ENCODE assay signal across 14 cellular contexts in genomic region chr15:97875025-97875512, GRCh38.
DNase-seq lines count a peak whose midpoint lies in the region; ATAC-seq and TF ChIP-seq lines count a peak whose summit lies in the region.
"Had no signal": no experiment of that assay in that cellular context is flagged by ENCODE, and none has a peak within 500 bp of the region (broad histone marks: within the 10 kb centered on the region; RNA-seq: fewer than 3 reads in every experiment).

No MANE protein-coding gene starts in this region.

- no peaks in the 10 kb centered on the region for H3K4me1 Mint-ChIP-seq in CD8-positive, alpha-beta memory T cell
- H3K4me1 Mint-ChIP-seq in natural killer cell treated with Interleukin-12 subunit alpha and Interleukin-12 subunit beta and Interleukin-15 and Interleukin-18, amount 100 ng/mL, for 72 hours (ENCODE audit: low read depth in 2 of 2): no peaks in the 10 kb centered on the region

- H3K4me1 ChIP-seq in CD8-positive, alpha-beta memory T cell (ENCODE audit: insufficient read depth, low read length): no peaks in the 10 kb centered on the region
- no peaks in the 10 kb centered on the region for H3K4me1 ChIP-seq in NT2/D1 (ENCODE audit: insufficient read depth, insufficient read length)
- H3K4me1 ChIP-seq: HAP-1 had no signal

- H3K9me3 Mint-ChIP-seq in CD8-positive, alpha-beta memory T cell: peaks cover 2 to 8% (median 6%) of the 10 kb centered on the region in 5 donors
- H3K9me3 Mint-ChIP-seq in natural killer cell treated with Interleukin-12 subunit alpha and Interleukin-12 subunit beta and Interleukin-15 and Interleukin-18, amount 100 ng/mL, for 72 hours: no peaks in the 10 kb centered on the region

- TF ChIP-seq CTCF in fibroblast of villous mesenchyme (IDR thresholded peaks at IDR 0.05; ENCODE audit: insufficient read depth, low read depth, low read length): no peak

- DNase-seq in CD8-positive, alpha-beta memory T cell: no peak
- DNase-seq in NT2/D1 (ENCODE audit: low read depth, low spot score): no peak
- DNase-seq in fibroblast of villous mesenchyme (ENCODE audit: low read depth): no peak
- no peak for DNase-seq in natural killer cell treated with Interleukin-12 subunit alpha and Interleukin-12 subunit beta and Interleukin-15 and Interleukin-18, amount 100 ng/mL, for 72 hours (ENCODE audit: low spot score)
- DNase-seq in mesenteric fat pad (ENCODE audit: low spot score): no peak
- DNase-seq in DMS79 treated with DMSO at 0.1 percent for 48 hours (lab: John Stamatoyannopoulos, UW): no peak
- DNase-seq: activated gamma-delta T cell treated with Interleukin-2 at 50 U/mL for 16 hours, C1 segment of cervical spinal cord, IMR-90, NCI-H2107, NCI-H526 treated with DMSO at 0.1 percent for 48 hours had no signal

- POLR2A ChIA-PET in CD8-positive, alpha-beta memory T cell (lab: Charles Lee): no interaction called here

- H3K4me3 Mint-ChIP-seq in CD8-positive, alpha-beta memory T cell: no peak overlapping the region
- H3K4me3 Mint-ChIP-seq in natural killer cell treated with Interleukin-12 subunit alpha and Interleukin-12 subunit beta and Interleukin-15 and Interleukin-18, amount 100 ng/mL, for 72 hours: peak overlapping the region; percentile 62

- peak overlapping the region; percentile 14 for H3K9ac ChIP-seq in NT2/D1 (ENCODE audit: insufficient read length, low read depth)

- H3K36me3 ChIP-seq in CD8-positive, alpha-beta memory T cell (ENCODE audit: insufficient read depth, low read length): no peaks in the 10 kb centered on the region
- H3K36me3 ChIP-seq in NT2/D1 (ENCODE audit: insufficient read depth, insufficient read length, low read length): no peaks in the 10 kb centered on the region
- H3K36me3 ChIP-seq: HAP-1 had no signal

- CTCF ChIA-PET in CD8-positive, alpha-beta memory T cell (lab: Charles Lee): no interaction called here

- no peaks in the 10 kb centered on the region for H3K9me3 ChIP-seq in CD8-positive, alpha-beta memory T cell (ENCODE audit: low read length)
- H3K9me3 ChIP-seq in NT2/D1 (ENCODE audit: insufficient read depth, low read length): peaks cover 7% of the 10 kb centered on the region; the same call in 1 of the 2 replicates
- H3K9me3 ChIP-seq: HAP-1 had no signal

- H3K27ac Mint-ChIP-seq in CD8-positive, alpha-beta memory T cell: no peak overlapping the region
- H3K27ac Mint-ChIP-seq in natural killer cell treated with Interleukin-12 subunit alpha and Interleukin-12 subunit beta and Interleukin-15 and Interleukin-18, amount 100 ng/mL, for 72 hours: no peak overlapping the region

- no peaks in the 10 kb centered on the region for H3K27me3 ChIP-seq in CD8-positive, alpha-beta memory T cell (ENCODE audit: insufficient read depth, low read length, poor library complexity, severe bottlenecking)
- H3K27me3 ChIP-seq in NT2/D1 (ENCODE audit: insufficient read depth, insufficient read length): peaks cover 2% of the 10 kb centered on the region

- ATAC-seq in natural killer cell treated with Interleukin-12 subunit alpha and Interleukin-12 subunit beta and Interleukin-15 and Interleukin-18, amount 100 ng/mL, for 72 hours: no peak
- no peak for ATAC-seq in HG03097 (IDR thresholded peaks at IDR 0.05; ENCODE audit: low FRiP score, unreplicated experiment)
- ATAC-seq: naive thymus-derived CD8-positive, alpha-beta T cell had no signal

- H3K4me3 ChIP-seq in CD8-positive, alpha-beta memory T cell (ENCODE audit: low read length): no peak overlapping the region
- peak overlapping the region; percentile 39 for H3K4me3 ChIP-seq in NT2/D1 (ENCODE audit: insufficient read length, low read depth)
- H3K4me3 ChIP-seq in fibroblast of villous mesenchyme (ENCODE audit: low read depth, low read length): peak overlapping the region; percentile 23
- H3K4me3 ChIP-seq: HAP-1 had no signal

- peak overlapping the region; percentile 24 for H3K27ac ChIP-seq in CD8-positive, alpha-beta memory T cell (ENCODE audit: low read depth, low read length)

- H3K27me3 Mint-ChIP-seq in CD8-positive, alpha-beta memory T cell: peaks cover 0 to 4% of the 10 kb centered on the region in 2 donors
- peaks cover 5 to 9% of the 10 kb centered on the region in 2 donors for H3K27me3 Mint-ChIP-seq in natural killer cell treated with Interleukin-12 subunit alpha and Interleukin-12 subunit beta and Interleukin-15 and Interleukin-18, amount 100 ng/mL, for 72 hours

- peaks cover 0 to 4% (median 0%) of the 10 kb centered on the region in 3 donors for H3K36me3 Mint-ChIP-seq in CD8-positive, alpha-beta memory T cell
- no peaks in the 10 kb centered on the region for H3K36me3 Mint-ChIP-seq in natural killer cell treated with Interleukin-12 subunit alpha and Interleukin-12 subunit beta and Interleukin-15 and Interleukin-18, amount 100 ng/mL, for 72 hours
- H3K36me3 Mint-ChIP-seq: naive thymus-derived CD8-positive, alpha-beta T cell had no signal
